Comparison of ENCODE assay signal across 1 cellular context in the genomic region with DNA sequence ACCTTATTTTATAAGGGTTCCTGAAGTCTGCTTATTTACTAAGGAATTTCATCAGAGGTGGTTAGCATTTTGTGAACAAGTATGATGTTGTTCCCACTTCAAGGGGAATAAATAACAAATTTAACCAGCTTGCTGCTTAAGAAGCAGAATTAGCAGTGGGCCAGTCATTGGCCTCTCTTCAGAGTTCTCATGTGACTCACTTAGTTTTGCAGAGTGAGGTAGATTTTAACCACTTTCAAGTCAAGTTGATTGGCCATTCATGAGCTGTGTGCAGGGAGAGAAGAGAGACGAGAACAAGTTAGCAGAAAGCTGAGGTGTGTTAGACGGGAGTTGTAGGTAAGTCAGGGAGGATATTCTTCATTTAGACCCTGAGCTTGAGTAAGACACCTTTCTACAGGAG.
TF ChIP-seq lines count a peak whose summit lies in the region.

No MANE protein-coding gene starts in this region.

TF ChIP-seq in GM12878, 131 proteins besides CTCF, POLR2A, EP300 and RAD21:
- TF ChIP-seq, protein P1, sequence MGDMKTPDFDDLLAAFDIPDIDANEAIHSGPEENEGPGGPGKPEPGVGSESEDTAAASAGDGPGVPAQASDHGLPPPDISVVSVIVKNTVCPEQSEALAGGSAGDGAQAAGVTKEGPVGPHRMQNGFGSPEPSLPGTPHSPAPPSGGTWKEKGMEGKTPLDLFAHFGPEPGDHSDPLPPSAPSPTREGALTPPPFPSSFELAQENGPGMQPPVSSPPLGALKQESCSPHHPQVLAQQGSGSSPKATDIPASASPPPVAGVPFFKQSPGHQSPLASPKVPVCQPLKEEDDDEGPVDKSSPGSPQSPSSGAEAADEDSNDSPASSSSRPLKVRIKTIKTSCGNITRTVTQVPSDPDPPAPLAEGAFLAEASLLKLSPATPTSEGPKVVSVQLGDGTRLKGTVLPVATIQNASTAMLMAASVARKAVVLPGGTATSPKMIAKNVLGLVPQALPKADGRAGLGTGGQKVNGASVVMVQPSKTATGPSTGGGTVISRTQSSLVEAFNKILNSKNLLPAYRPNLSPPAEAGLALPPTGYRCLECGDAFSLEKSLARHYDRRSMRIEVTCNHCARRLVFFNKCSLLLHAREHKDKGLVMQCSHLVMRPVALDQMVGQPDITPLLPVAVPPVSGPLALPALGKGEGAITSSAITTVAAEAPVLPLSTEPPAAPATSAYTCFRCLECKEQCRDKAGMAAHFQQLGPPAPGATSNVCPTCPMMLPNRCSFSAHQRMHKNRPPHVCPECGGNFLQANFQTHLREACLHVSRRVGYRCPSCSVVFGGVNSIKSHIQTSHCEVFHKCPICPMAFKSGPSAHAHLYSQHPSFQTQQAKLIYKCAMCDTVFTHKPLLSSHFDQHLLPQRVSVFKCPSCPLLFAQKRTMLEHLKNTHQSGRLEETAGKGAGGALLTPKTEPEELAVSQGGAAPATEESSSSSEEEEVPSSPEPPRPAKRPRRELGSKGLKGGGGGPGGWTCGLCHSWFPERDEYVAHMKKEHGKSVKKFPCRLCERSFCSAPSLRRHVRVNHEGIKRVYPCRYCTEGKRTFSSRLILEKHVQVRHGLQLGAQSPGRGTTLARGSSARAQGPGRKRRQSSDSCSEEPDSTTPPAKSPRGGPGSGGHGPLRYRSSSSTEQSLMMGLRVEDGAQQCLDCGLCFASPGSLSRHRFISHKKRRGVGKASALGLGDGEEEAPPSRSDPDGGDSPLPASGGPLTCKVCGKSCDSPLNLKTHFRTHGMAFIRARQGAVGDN (IDR thresholded peaks at IDR 0.05) = no peak
- TF ChIP-seq CEBPB (IDR thresholded peaks at IDR 0.05; ENCODE audit: borderline replicate concordance in 1 of 2, low read depth in 2 of 2, low read length in 2 of 2) (no peak), HDAC6 (IDR thresholded peaks at IDR 0.05; ENCODE audit: unreplicated experiment) (no peak), TAF1 (IDR thresholded peaks at IDR 0.05; ENCODE audit: borderline replicate concordance, low read depth, low read length) (no peak), TCF3 (IDR thresholded peaks at IDR 0.05; ENCODE audit: borderline replicate concordance, insufficient read depth, low read depth, low read length) (no peak), CBX5 (IDR thresholded peaks at IDR 0.05; ENCODE audit: low read depth) (no peak), SIN3A (IDR thresholded peaks at IDR 0.05; ENCODE audit: low read depth, low read length) (no peak)
- TF ChIP-seq, protein P2, sequence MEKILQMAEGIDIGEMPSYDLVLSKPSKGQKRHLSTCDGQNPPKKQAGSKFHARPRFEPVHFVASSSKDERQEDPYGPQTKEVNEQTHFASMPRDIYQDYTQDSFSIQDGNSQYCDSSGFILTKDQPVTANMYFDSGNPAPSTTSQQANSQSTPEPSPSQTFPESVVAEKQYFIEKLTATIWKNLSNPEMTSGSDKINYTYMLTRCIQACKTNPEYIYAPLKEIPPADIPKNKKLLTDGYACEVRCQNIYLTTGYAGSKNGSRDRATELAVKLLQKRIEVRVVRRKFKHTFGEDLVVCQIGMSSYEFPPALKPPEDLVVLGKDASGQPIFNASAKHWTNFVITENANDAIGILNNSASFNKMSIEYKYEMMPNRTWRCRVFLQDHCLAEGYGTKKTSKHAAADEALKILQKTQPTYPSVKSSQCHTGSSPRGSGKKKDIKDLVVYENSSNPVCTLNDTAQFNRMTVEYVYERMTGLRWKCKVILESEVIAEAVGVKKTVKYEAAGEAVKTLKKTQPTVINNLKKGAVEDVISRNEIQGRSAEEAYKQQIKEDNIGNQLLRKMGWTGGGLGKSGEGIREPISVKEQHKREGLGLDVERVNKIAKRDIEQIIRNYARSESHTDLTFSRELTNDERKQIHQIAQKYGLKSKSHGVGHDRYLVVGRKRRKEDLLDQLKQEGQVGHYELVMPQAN (conservative IDR thresholded peaks at IDR 0.05) = no peak
- TF ChIP-seq, protein P3, sequence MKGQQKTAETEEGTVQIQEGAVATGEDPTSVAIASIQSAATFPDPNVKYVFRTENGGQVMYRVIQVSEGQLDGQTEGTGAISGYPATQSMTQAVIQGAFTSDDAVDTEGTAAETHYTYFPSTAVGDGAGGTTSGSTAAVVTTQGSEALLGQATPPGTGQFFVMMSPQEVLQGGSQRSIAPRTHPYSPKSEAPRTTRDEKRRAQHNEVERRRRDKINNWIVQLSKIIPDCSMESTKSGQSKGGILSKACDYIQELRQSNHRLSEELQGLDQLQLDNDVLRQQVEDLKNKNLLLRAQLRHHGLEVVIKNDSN (IDR thresholded peaks at IDR 0.05; ENCODE audit: borderline replicate concordance, extremely low read length, insufficient read depth, low read depth, low read length) = no peak
- TF ChIP-seq, protein P4, sequence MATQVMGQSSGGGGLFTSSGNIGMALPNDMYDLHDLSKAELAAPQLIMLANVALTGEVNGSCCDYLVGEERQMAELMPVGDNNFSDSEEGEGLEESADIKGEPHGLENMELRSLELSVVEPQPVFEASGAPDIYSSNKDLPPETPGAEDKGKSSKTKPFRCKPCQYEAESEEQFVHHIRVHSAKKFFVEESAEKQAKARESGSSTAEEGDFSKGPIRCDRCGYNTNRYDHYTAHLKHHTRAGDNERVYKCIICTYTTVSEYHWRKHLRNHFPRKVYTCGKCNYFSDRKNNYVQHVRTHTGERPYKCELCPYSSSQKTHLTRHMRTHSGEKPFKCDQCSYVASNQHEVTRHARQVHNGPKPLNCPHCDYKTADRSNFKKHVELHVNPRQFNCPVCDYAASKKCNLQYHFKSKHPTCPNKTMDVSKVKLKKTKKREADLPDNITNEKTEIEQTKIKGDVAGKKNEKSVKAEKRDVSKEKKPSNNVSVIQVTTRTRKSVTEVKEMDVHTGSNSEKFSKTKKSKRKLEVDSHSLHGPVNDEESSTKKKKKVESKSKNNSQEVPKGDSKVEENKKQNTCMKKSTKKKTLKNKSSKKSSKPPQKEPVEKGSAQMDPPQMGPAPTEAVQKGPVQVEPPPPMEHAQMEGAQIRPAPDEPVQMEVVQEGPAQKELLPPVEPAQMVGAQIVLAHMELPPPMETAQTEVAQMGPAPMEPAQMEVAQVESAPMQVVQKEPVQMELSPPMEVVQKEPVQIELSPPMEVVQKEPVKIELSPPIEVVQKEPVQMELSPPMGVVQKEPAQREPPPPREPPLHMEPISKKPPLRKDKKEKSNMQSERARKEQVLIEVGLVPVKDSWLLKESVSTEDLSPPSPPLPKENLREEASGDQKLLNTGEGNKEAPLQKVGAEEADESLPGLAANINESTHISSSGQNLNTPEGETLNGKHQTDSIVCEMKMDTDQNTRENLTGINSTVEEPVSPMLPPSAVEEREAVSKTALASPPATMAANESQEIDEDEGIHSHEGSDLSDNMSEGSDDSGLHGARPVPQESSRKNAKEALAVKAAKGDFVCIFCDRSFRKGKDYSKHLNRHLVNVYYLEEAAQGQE (IDR thresholded peaks at IDR 0.05; ENCODE audit: low read depth, low read length) = no peak
- TF ChIP-seq, protein P5, sequence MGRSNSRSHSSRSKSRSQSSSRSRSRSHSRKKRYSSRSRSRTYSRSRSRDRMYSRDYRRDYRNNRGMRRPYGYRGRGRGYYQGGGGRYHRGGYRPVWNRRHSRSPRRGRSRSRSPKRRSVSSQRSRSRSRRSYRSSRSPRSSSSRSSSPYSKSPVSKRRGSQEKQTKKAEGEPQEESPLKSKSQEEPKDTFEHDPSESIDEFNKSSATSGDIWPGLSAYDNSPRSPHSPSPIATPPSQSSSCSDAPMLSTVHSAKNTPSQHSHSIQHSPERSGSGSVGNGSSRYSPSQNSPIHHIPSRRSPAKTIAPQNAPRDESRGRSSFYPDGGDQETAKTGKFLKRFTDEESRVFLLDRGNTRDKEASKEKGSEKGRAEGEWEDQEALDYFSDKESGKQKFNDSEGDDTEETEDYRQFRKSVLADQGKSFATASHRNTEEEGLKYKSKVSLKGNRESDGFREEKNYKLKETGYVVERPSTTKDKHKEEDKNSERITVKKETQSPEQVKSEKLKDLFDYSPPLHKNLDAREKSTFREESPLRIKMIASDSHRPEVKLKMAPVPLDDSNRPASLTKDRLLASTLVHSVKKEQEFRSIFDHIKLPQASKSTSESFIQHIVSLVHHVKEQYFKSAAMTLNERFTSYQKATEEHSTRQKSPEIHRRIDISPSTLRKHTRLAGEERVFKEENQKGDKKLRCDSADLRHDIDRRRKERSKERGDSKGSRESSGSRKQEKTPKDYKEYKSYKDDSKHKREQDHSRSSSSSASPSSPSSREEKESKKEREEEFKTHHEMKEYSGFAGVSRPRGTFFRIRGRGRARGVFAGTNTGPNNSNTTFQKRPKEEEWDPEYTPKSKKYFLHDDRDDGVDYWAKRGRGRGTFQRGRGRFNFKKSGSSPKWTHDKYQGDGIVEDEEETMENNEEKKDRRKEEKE (IDR thresholded peaks at IDR 0.05) = no peak
- TF ChIP-seq, protein P6, sequence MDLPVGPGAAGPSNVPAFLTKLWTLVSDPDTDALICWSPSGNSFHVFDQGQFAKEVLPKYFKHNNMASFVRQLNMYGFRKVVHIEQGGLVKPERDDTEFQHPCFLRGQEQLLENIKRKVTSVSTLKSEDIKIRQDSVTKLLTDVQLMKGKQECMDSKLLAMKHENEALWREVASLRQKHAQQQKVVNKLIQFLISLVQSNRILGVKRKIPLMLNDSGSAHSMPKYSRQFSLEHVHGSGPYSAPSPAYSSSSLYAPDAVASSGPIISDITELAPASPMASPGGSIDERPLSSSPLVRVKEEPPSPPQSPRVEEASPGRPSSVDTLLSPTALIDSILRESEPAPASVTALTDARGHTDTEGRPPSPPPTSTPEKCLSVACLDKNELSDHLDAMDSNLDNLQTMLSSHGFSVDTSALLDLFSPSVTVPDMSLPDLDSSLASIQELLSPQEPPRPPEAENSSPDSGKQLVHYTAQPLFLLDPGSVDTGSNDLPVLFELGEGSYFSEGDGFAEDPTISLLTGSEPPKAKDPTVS (IDR thresholded peaks at IDR 0.05; ENCODE audit: low read depth, low read length) = no peak
